Comparison of ENCODE assay signal across 1 cellular context in genomic region chr11:73757598-73757997, GRCh38.
TF ChIP-seq lines count a peak whose summit lies in the region.

No MANE protein-coding gene starts in this region.

TF ChIP-seq in IMR-90, 13 proteins besides CTCF, POLR2A, EP300 and RAD21:
- TF ChIP-seq MAFK (IDR thresholded peaks at IDR 0.05; ENCODE audit: low read depth, low read length) (no peak), SMC3 (IDR thresholded peaks at IDR 0.05; ENCODE audit: low read depth, low read length) (no peak), CEBPB (IDR thresholded peaks at IDR 0.05; ENCODE audit: low read depth, low read length) (peak; percentile 90)
